In the genomic region with DNA sequence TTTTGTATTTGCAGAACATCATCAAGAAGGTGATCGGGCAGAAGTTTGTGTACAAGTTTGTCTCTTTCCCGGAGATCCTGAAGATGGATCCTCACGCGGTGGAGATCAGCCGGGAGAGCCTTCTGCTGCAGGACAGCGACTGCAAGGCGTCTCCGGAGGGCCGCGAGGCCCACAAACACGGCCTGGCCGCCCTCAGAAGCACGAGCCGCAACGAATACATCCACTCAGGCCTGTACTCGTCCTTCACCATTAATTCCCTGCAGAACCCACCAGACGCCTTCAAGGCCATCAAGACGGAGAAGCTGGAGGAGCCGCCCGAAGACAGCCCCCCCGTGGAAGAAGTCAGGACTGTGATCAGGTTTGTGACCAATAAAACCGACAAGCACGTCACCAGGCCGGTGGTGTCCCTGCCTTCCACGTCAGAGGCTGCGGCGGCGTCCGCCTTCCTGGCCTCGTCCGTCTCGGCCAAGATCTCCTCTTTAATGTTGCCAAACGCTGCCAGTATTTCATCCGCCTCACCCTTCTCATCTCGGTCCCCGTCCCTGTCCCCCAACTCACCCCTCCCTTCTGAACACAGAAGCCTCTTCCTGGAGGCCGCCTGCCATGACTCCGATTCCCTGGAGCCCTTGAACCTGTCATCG, we compare ENCODE assay signal across 23 cellular contexts. TPM values are rescaled to one million over a fixed set of nuclear protein-coding genes. Genes with fewer than 3 reads are reported as not detected.
A peak's percentile ranks its signal among the peaks of the same experiment; 100 is the strongest.
DNase-seq lines count a peak whose midpoint lies in the region; ATAC-seq and TF ChIP-seq lines count a peak whose summit lies in the region.
"Had no signal": no experiment of that assay in that cellular context is flagged by ENCODE, and none has a peak within 500 bp of the region (broad histone marks: within the 10 kb centered on the region; RNA-seq: fewer than 3 reads in every experiment).

No MANE protein-coding gene starts in this region.

- no peaks in the 10 kb centered on the region for H3K9me2 ChIP-seq in SK-N-SH

- H3K4me3 ChIP-seq in CD4-positive, alpha-beta memory T cell (ENCODE audit: low read length in 2 of 2): no peak overlapping the region
- no peak overlapping the region for H3K4me3 ChIP-seq in naive thymus-derived CD4-positive, alpha-beta T cell (ENCODE audit: low read length)
- H3K4me3 ChIP-seq in SK-N-SH (ENCODE audit: low read depth in 2 of 2, low read length in 1 of 2) (no peak overlapping the region), A673 (ENCODE audit: low read depth, low read length, poor library complexity, severe bottlenecking) (no peak overlapping the region)
- H3K4me3 ChIP-seq: ovary, skin epidermis, transverse colon had no signal

- no peaks in the 10 kb centered on the region for H3K27me3 ChIP-seq in CD4-positive, alpha-beta memory T cell (ENCODE audit: insufficient read depth, low read length)
- no peaks in the 10 kb centered on the region for H3K27me3 ChIP-seq in naive thymus-derived CD4-positive, alpha-beta T cell (ENCODE audit: control insufficient read depth in 2 of 2, insufficient read depth in 2 of 2, low read length in 2 of 2)
- no peaks in the 10 kb centered on the region for H3K27me3 ChIP-seq in SK-N-SH (ENCODE audit: insufficient read depth)
- no peaks in the 10 kb centered on the region for H3K27me3 ChIP-seq in A673 (replicated peaks; ENCODE audit: insufficient read depth, low read depth, low read length, poor library complexity)
- H3K27me3 ChIP-seq: ovary, transverse colon had no signal

- POLR2A ChIA-PET in CD4-positive, alpha-beta memory T cell (lab: Charles Lee; ENCODE audit: partially characterized antibody): no interaction called here
- POLR2A ChIA-PET in naive thymus-derived CD4-positive, alpha-beta T cell (lab: Charles Lee): no interaction called here
- POLR2A ChIA-PET in SK-N-SH (lab: Yijun Ruan, JAX) (no interaction called here), A673 (lab: Charles Lee; ENCODE audit: low non-redundant PET) (no interaction called here)

- peaks cover 3% of the 10 kb centered on the region for H3F3A ChIP-seq in SK-N-SH (replicated peaks; ENCODE audit: insufficient read depth)

- no peak for ATAC-seq in central memory CD8-positive, alpha-beta T cell (replicated peaks; ENCODE audit: extremely low read depth, poor library complexity, severe bottlenecking)
- ATAC-seq in naive thymus-derived CD4-positive, alpha-beta T cell: no peak
- ATAC-seq: HepG2, natural killer cell had no signal

- no peak overlapping the region for H3K27ac ChIP-seq in CD4-positive, alpha-beta memory T cell (ENCODE audit: low read depth, low read length)
- H3K27ac ChIP-seq in naive thymus-derived CD4-positive, alpha-beta T cell (ENCODE audit: low read depth, low read length): no peak overlapping the region
- no peak overlapping the region for H3K27ac ChIP-seq in SK-N-SH (ENCODE audit: low read depth in 2 of 2, low read length in 1 of 2)
- no peak overlapping the region for H3K27ac ChIP-seq in A673 (ENCODE audit: low read depth, low read length, poor library complexity, severe bottlenecking)
- H3K27ac ChIP-seq: ovary, transverse colon had no signal

- H4K20me1 ChIP-seq in SK-N-SH (ENCODE audit: insufficient read depth): peaks cover 87% of the 10 kb centered on the region

- H2AFZ ChIP-seq in SK-N-SH (ENCODE audit: low read depth): no peak overlapping the region

- no peak for TF ChIP-seq RAD21 in SK-N-SH (IDR thresholded peaks at IDR 0.05; ENCODE audit: low read length)

- no peaks in the 10 kb centered on the region for H3K27me3 Mint-ChIP-seq in activated T-cell treated with anti-CD3 and anti-CD28 coated beads, Interleukin-2, amount 50 U/mL, for 24 hours
- H3K27me3 Mint-ChIP-seq in CD4-positive, alpha-beta memory T cell: no peaks in the 10 kb centered on the region
- no peaks in the 10 kb centered on the region for H3K27me3 Mint-ChIP-seq in central memory CD8-positive, alpha-beta T cell
- H3K27me3 Mint-ChIP-seq in naive thymus-derived CD4-positive, alpha-beta T cell: no peaks in the 10 kb centered on the region
- H3K27me3 Mint-ChIP-seq: activated CD8-positive, alpha-beta T cell treated with anti-CD3 and anti-CD28 coated beads for 36 hours had no signal

- H3K36me3 Mint-ChIP-seq in activated T-cell treated with anti-CD3 and anti-CD28 coated beads, Interleukin-2, amount 50 U/mL, for 24 hours (ENCODE audit: low read depth): peaks cover 91% of the 10 kb centered on the region
- peaks cover 47 to 74% of the 10 kb centered on the region in 2 donors for H3K36me3 Mint-ChIP-seq in CD4-positive, alpha-beta memory T cell
- H3K36me3 Mint-ChIP-seq in central memory CD8-positive, alpha-beta T cell (ENCODE audit: insufficient read depth): peaks cover 51% of the 10 kb centered on the region
- H3K36me3 Mint-ChIP-seq in naive thymus-derived CD4-positive, alpha-beta T cell: peaks cover 12 to 53% (median 35%) of the 10 kb centered on the region in 5 donors

- H3K9me3 Mint-ChIP-seq in activated T-cell treated with anti-CD3 and anti-CD28 coated beads, Interleukin-2, amount 50 U/mL, for 24 hours: no peaks in the 10 kb centered on the region
- no peaks in the 10 kb centered on the region for H3K9me3 Mint-ChIP-seq in CD4-positive, alpha-beta memory T cell
- H3K9me3 Mint-ChIP-seq in central memory CD8-positive, alpha-beta T cell: no peaks in the 10 kb centered on the region
- peaks cover 0 to 3% (median 0%) of the 10 kb centered on the region in 11 donors for H3K9me3 Mint-ChIP-seq in naive thymus-derived CD4-positive, alpha-beta T cell
- H3K9me3 Mint-ChIP-seq: activated CD8-positive, alpha-beta T cell treated with anti-CD3 and anti-CD28 coated beads for 36 hours; activated T-helper 1 cell treated with anti-CD3 and anti-CD28 coated beads, Interleukin-12 subunit alpha, Interleukin-12 subunit beta, Interleukin-2, Interleukin-4 antibody, amounts not matched to agents 30 ng/mL and 10 ng/mL and 1 ng/mL, durations not matched to agents 14 hours and 24 hours and 36 hours; natural killer cell had no signal

- 97% methylated on average over 32 of the region's 39 CpGs for WGBS in SK-N-SH (ENCODE audit: low lambda C conversion rate)

- peaks cover 58% of the 10 kb centered on the region for H3K4me1 Mint-ChIP-seq in activated T-cell treated with anti-CD3 and anti-CD28 coated beads, Interleukin-2, amount 50 U/mL, for 24 hours (ENCODE audit: low read depth)
- peaks cover 43 to 77% (median 55%) of the 10 kb centered on the region in 4 donors for H3K4me1 Mint-ChIP-seq in CD4-positive, alpha-beta memory T cell
- peaks cover 44% of the 10 kb centered on the region for H3K4me1 Mint-ChIP-seq in central memory CD8-positive, alpha-beta T cell
- H3K4me1 Mint-ChIP-seq in naive thymus-derived CD4-positive, alpha-beta T cell: peaks cover 33 to 56% (median 50%) of the 10 kb centered on the region in 7 donors

- H3K9ac ChIP-seq in SK-N-SH: no peak overlapping the region

- no peak for TF ChIP-seq EP300 in SK-N-SH (IDR thresholded peaks at IDR 0.05; ENCODE audit: borderline replicate concordance in 1 of 2, low read depth in 1 of 2, low read length in 1 of 2)

- H3K4me1 ChIP-seq in CD4-positive, alpha-beta memory T cell (ENCODE audit: insufficient read depth, low read length): peaks cover 42% of the 10 kb centered on the region
- peaks cover 7 to 9% of the 10 kb centered on the region in 2 donors for H3K4me1 ChIP-seq in naive thymus-derived CD4-positive, alpha-beta T cell (ENCODE audit: control insufficient read depth in 2 of 2, insufficient read depth in 2 of 2, low read length in 2 of 2)
- H3K4me1 ChIP-seq in SK-N-SH (ENCODE audit: control insufficient read depth in 1 of 2, insufficient read depth in 2 of 2, low read depth in 1 of 2, low read length in 1 of 2) (peaks cover 7 to 25% of the 10 kb centered on the region in 2 experiments; a peak in 2 of 4 replicates), A673 (ENCODE audit: insufficient read depth, low read length, poor library complexity, severe bottlenecking) (no peaks in the 10 kb centered on the region)

- CTCF ChIA-PET in CD4-positive, alpha-beta memory T cell (lab: Charles Lee; ENCODE audit: partially characterized antibody): no interaction called here
- CTCF ChIA-PET in naive thymus-derived CD4-positive, alpha-beta T cell (lab: Charles Lee): no interaction called here
- CTCF ChIA-PET in SK-N-SH (lab: Yijun Ruan, JAX) (interaction anchor here (1.1 kb wide), 1 partner anchor 11 kb away, joined by 4 read pairs; no protein-coding TSS in a partner anchor), A673 (lab: Charles Lee) (no interaction called here)

- DNase-seq in activated T-cell treated with anti-CD3 and anti-CD28 coated beads, Interleukin-2, amount 50 U/mL, for 24 hours: no peak
- DNase-seq in activated T-cell treated with anti-CD3 and anti-CD28 coated beads for 4 hours: no peak
- DNase-seq in CD4-positive, alpha-beta memory T cell: no peak
- no peak for DNase-seq in central memory CD8-positive, alpha-beta T cell (ENCODE audit: low spot score in 2 of 2)
- DNase-seq in naive thymus-derived CD4-positive, alpha-beta T cell: no peak
- no peak for DNase-seq in SK-N-SH
- DNase-seq in A673 (ENCODE audit: low spot score): no peak
- no peak for DNase-seq in activated CD4-positive, alpha-beta T cell treated with anti-CD3 and anti-CD28 coated beads for 4 hours
- DNase-seq: caudate nucleus, COR-L47, dermis blood vessel endothelial cell, DMS79 treated with DMSO at 0.1 percent for 48 hours, GF-D8, natural killer cell, NCI-H446, NCI-H774, T-helper 1 cell, transverse colon had no signal

- no peak for TF ChIP-seq CTCF in SK-N-SH (IDR thresholded peaks at IDR 0.05)
- no peak for TF ChIP-seq CTCF in A673 (conservative IDR thresholded peaks at IDR 0.05; ENCODE audit: low read depth, low read length)

- intact Hi-C loops in CD4-positive, alpha-beta memory T cell (cut with micrococcal nuclease): no loop called here
- intact Hi-C loops in naive thymus-derived CD4-positive, alpha-beta T cell (cut with micrococcal nuclease): no loop called here
- intact Hi-C loops in A673 (cut with micrococcal nuclease; ENCODE audit: unreplicated experiment): no loop called here

- no TSS peak for BruUV-seq in A673 (replicated peaks; lab: Mats Ljungman, UMichigan)

- H3K4me2 ChIP-seq in SK-N-SH: no peak overlapping the region; the same call in 1 of the 2 replicates

- H3K27ac Mint-ChIP-seq in activated T-cell treated with anti-CD3 and anti-CD28 coated beads, Interleukin-2, amount 50 U/mL, for 24 hours: peak overlapping the region; percentile 70
- H3K27ac Mint-ChIP-seq in CD4-positive, alpha-beta memory T cell: peak overlapping the region; percentile 56 to 84 (median 70)
- H3K27ac Mint-ChIP-seq in central memory CD8-positive, alpha-beta T cell (ENCODE audit: low read depth): peak overlapping the region; percentile 79
- H3K27ac Mint-ChIP-seq in naive thymus-derived CD4-positive, alpha-beta T cell: peak overlapping the region in 6 of 9 donors; percentile 17 to 77 (median 52)
- H3K27ac Mint-ChIP-seq: activated CD8-positive, alpha-beta T cell treated with anti-CD3 and anti-CD28 coated beads for 36 hours had no signal

- H3K36me3 ChIP-seq in CD4-positive, alpha-beta memory T cell (ENCODE audit: insufficient read depth, low read length): peaks cover 30% of the 10 kb centered on the region
- peaks cover 16 to 51% (median 18%) of the 10 kb centered on the region in 3 experiments for H3K36me3 ChIP-seq in naive thymus-derived CD4-positive, alpha-beta T cell (ENCODE audit: control insufficient read depth in 2 of 3, insufficient read depth in 3 of 3, low read length in 3 of 3)
- H3K36me3 ChIP-seq in SK-N-SH (replicated peaks in 1 of 2; ENCODE audit: control insufficient read depth in 1 of 2, insufficient read depth in 2 of 2, low read length in 1 of 2): peaks cover 36 to 45% of the 10 kb centered on the region in 2 experiments
- peaks cover 23% of the 10 kb centered on the region for H3K36me3 ChIP-seq in A673 (ENCODE audit: insufficient read depth, low read length, poor library complexity, severe bottlenecking)
- H3K36me3 ChIP-seq: ovary had no signal

- no peak overlapping the region for H3K4me3 Mint-ChIP-seq in activated T-cell treated with anti-CD3 and anti-CD28 coated beads, Interleukin-2, amount 50 U/mL, for 24 hours
- H3K4me3 Mint-ChIP-seq in CD4-positive, alpha-beta memory T cell: no peak overlapping the region
- peak overlapping the region; percentile 2 for H3K4me3 Mint-ChIP-seq in central memory CD8-positive, alpha-beta T cell
- no peak overlapping the region for H3K4me3 Mint-ChIP-seq in naive thymus-derived CD4-positive, alpha-beta T cell
- H3K4me3 Mint-ChIP-seq: activated CD8-positive, alpha-beta T cell treated with anti-CD3 and anti-CD28 coated beads for 36 hours; activated T-helper 1 cell treated with anti-CD3 and anti-CD28 coated beads, Interleukin-12 subunit alpha, Interleukin-12 subunit beta, Interleukin-2, Interleukin-4 antibody, amounts not matched to agents 30 ng/mL and 10 ng/mL and 1 ng/mL, durations not matched to agents 14 hours and 24 hours and 36 hours; natural killer cell had no signal

- H3K9me3 ChIP-seq in CD4-positive, alpha-beta memory T cell (ENCODE audit: control insufficient read depth in 1 of 2, low read length in 2 of 2): no peaks in the 10 kb centered on the region
- no peaks in the 10 kb centered on the region for H3K9me3 ChIP-seq in naive thymus-derived CD4-positive, alpha-beta T cell (ENCODE audit: control insufficient read depth in 2 of 3, low read length in 3 of 3)
- no peaks in the 10 kb centered on the region for H3K9me3 ChIP-seq in SK-N-SH
- H3K9me3 ChIP-seq in A673 (ENCODE audit: low read depth, low read length, poor library complexity, severe bottlenecking): no peaks in the 10 kb centered on the region
- H3K9me3 ChIP-seq: ovary, transverse colon had no signal

- H3K79me2 ChIP-seq in SK-N-SH (ENCODE audit: insufficient read depth): peaks cover 100% of the 10 kb centered on the region

RNA-seq across cellular contexts. Expression of a gene that starts 52.9 kb away (rescaled TPM):
- 10 to 100 TPM; 56.4 to 56.5 TPM for total RNA-seq in CD4-positive, alpha-beta memory T cell
- polyA plus RNA-seq in CD4-positive, alpha-beta memory T cell: 10 to 100 TPM; 20.8 to 56.5 TPM
- total RNA-seq in naive thymus-derived CD4-positive, alpha-beta T cell: 10 to 100 TPM; 24.9 to 52.3 (median 34.7) TPM
- polyA plus RNA-seq in naive thymus-derived CD4-positive, alpha-beta T cell: 10 to 100 TPM; 16.8 to 22.1 TPM
- polyA plus RNA-seq in SK-N-SH (2012; rRNA removed): 33.1 and 33.8 TPM in 2 replicates
- 41.2 and 43.2 TPM in 2 replicates for polyA plus RNA-seq in SK-N-SH (2012; cell fraction: cytosol; rRNA removed)
- 11.3 and 16.9 TPM in 2 replicates for polyA plus RNA-seq in SK-N-SH (2012; cell fraction: nucleus; rRNA removed)
- 55.2 and 62.1 TPM in 2 replicates for total RNA-seq in A673 (2021)
